Comparison of ENCODE assay signal across 12 cellular contexts in genomic region chr17:37824534-37825485, GRCh38.
DNase-seq lines count a peak whose midpoint lies in the region; TF ChIP-seq lines count a peak whose summit lies in the region.
"Had no signal": no experiment of that assay in that cellular context is flagged by ENCODE, and none has a peak within 500 bp of the region (broad histone marks: within the 10 kb centered on the region; RNA-seq: fewer than 3 reads in every experiment).

No MANE protein-coding gene starts in this region.

- H2BK120ac ChIP-seq in H9 (ENCODE audit: low read depth, low read length, poor library complexity, severe bottlenecking): no peak overlapping the region

- H4K91ac ChIP-seq in H9 (ENCODE audit: insufficient read length, low read depth, low read length): no peak overlapping the region

- POLR2A ChIA-PET in activated CD4-positive, alpha-beta memory T cell treated with anti-CD3 and anti-CD28 coated beads, Interleukin-2, amount 10 ng/mL, durations not matched to agents 7 days and 5 days (lab: Charles Lee): no interaction called here

- H4K20me1 ChIP-seq in H9 (ENCODE audit: control insufficient read depth, insufficient read depth, insufficient read length): no peaks in the 10 kb centered on the region

- no peak overlapping the region for H2BK12ac ChIP-seq in H9 (ENCODE audit: insufficient read length, low read depth, low read length)

- H3K4me1 ChIP-seq in ACC112 (ENCODE audit: control insufficient read depth, insufficient read depth, low read length, unreplicated experiment): peaks cover 24% of the 10 kb centered on the region
- H3K4me1 ChIP-seq in H9 (ENCODE audit: insufficient read depth, low read length): no peaks in the 10 kb centered on the region
- no peaks in the 10 kb centered on the region for H3K4me1 ChIP-seq in SJCRH30
- H3K4me1 ChIP-seq in right atrium auricular region: no peaks in the 10 kb centered on the region

- H3K79me2 ChIP-seq in ACC112 (ENCODE audit: control insufficient read depth, insufficient read depth, low read length, unreplicated experiment) (no peaks in the 10 kb centered on the region), H9 (ENCODE audit: insufficient read depth, low read length) (no peaks in the 10 kb centered on the region)

- H3K27me3 Mint-ChIP-seq in H9 (ENCODE audit: low read depth): no peaks in the 10 kb centered on the region; the same call in 1 of the 2 replicates
- H3K27me3 Mint-ChIP-seq in activated CD4-positive, alpha-beta memory T cell treated with anti-CD3 and anti-CD28 coated beads, Interleukin-2, amount 10 ng/mL, durations not matched to agents 7 days and 5 days: peaks cover 6% of the 10 kb centered on the region

- H2BK15ac ChIP-seq in H9 (ENCODE audit: low read depth, low read length): no peak overlapping the region

- H3K4me1 Mint-ChIP-seq in H9: peaks cover 17 to 21% of the 10 kb centered on the region in 2 experiments
- peaks cover 26% of the 10 kb centered on the region for H3K4me1 Mint-ChIP-seq in activated CD4-positive, alpha-beta memory T cell treated with anti-CD3 and anti-CD28 coated beads, Interleukin-2, amount 10 ng/mL, durations not matched to agents 7 days and 5 days
- H3K4me1 Mint-ChIP-seq: CD8-positive, alpha-beta memory T cell; central memory CD8-positive, alpha-beta T cell had no signal

- H3K4ac ChIP-seq in H9 (ENCODE audit: low read depth, low read length): no peak overlapping the region

- H3K9me3 Mint-ChIP-seq in H9: no peaks in the 10 kb centered on the region
- H3K9me3 Mint-ChIP-seq in activated CD4-positive, alpha-beta memory T cell treated with anti-CD3 and anti-CD28 coated beads, Interleukin-2, amount 10 ng/mL, durations not matched to agents 7 days and 5 days: no peaks in the 10 kb centered on the region
- H3K9me3 Mint-ChIP-seq: CD8-positive, alpha-beta memory T cell; central memory CD8-positive, alpha-beta T cell; natural killer cell treated with Interleukin-12 subunit alpha and Interleukin-12 subunit beta and Interleukin-15 and Interleukin-18, amount 100 ng/mL, for 72 hours had no signal

- H3T11ph ChIP-seq in H9 (ENCODE audit: low read length): no peak overlapping the region

- H3K9me3 ChIP-seq in H9 (ENCODE audit: control insufficient read depth, low read depth, low read length) (no peaks in the 10 kb centered on the region), SJCRH30 (replicated peaks) (no peaks in the 10 kb centered on the region), right atrium auricular region (no peaks in the 10 kb centered on the region)

- H3K18ac ChIP-seq in H9 (ENCODE audit: insufficient read length, low read depth, low read length): no peak overlapping the region

- no peak overlapping the region for H3K4me3 ChIP-seq in ACC112 (ENCODE audit: low read depth, low read length)
- no peak overlapping the region for H3K4me3 ChIP-seq in SJCRH30
- H3K4me3 ChIP-seq in right atrium auricular region: no peak overlapping the region

- no peaks in the 10 kb centered on the region; the same call in 1 of the 2 replicates for H3K27me3 ChIP-seq in ACC112 (ENCODE audit: insufficient read depth, low read length)
- no peaks in the 10 kb centered on the region for H3K27me3 ChIP-seq in H9 (ENCODE audit: insufficient read depth, low read length)
- no peaks in the 10 kb centered on the region for H3K27me3 ChIP-seq in SJCRH30
- H3K27me3 ChIP-seq in right atrium auricular region: no peaks in the 10 kb centered on the region

- H3K27ac ChIP-seq in ACC112 (ENCODE audit: low read depth, low read length) (no peak overlapping the region), H9 (ENCODE audit: insufficient read length, low read depth, low read length) (no peak overlapping the region), SJCRH30 (no peak overlapping the region), right atrium auricular region (no peak overlapping the region)

- H2BK5ac ChIP-seq in H9 (ENCODE audit: insufficient read length, low read length): no peak overlapping the region

- no peak overlapping the region for H3K14ac ChIP-seq in H9 (ENCODE audit: insufficient read depth, low read length)

- H3K36me3 ChIP-seq in ACC112 (ENCODE audit: insufficient read depth, low read length): no peaks in the 10 kb centered on the region
- H3K36me3 ChIP-seq in SJCRH30: no peaks in the 10 kb centered on the region
- H3K36me3 ChIP-seq in right atrium auricular region: no peaks in the 10 kb centered on the region

- DNase-seq in H9: peak; percentile 84
- DNase-seq in SJCRH30: peak; percentile 19 to 40
- DNase-seq in hepatic stellate cell (ENCODE audit: low spot score): peak; percentile 90
- DNase-seq in activated T-cell treated with anti-CD3 and anti-CD28 coated beads, Interleukin-2, amount 50 U/mL, for 1 hour: no peak
- DNase-seq in activated CD4-positive, alpha-beta memory T cell treated with anti-CD3 and anti-CD28 coated beads, Interleukin-2, amount 10 ng/mL, durations not matched to agents 7 days and 5 days: no peak
- no peak for DNase-seq in right atrium auricular region (ENCODE audit: low spot score)
- no peak for DNase-seq in activated CD4-positive, alpha-beta T cell treated with anti-CD3 and anti-CD28 coated beads, Interleukin-2, amount 50 U/mL, for 1 hour
- DNase-seq: CD8-positive, alpha-beta memory T cell; T-helper 1 cell had no signal

- WGBS in H9 (ENCODE audit: extremely low coverage, insufficient read length, low lambda C conversion rate): no CpG with 5 or more reads among the region's 13 CpGs

- H3K27ac Mint-ChIP-seq in H9: peak overlapping the region in 2 of 3 experiments; percentile 34 to 41; a peak in 1 of 7 replicates
- H3K27ac Mint-ChIP-seq in activated CD4-positive, alpha-beta memory T cell treated with anti-CD3 and anti-CD28 coated beads, Interleukin-2, amount 10 ng/mL, durations not matched to agents 7 days and 5 days: no peak overlapping the region
- H3K27ac Mint-ChIP-seq: natural killer cell treated with Interleukin-12 subunit alpha and Interleukin-12 subunit beta and Interleukin-15 and Interleukin-18, amount 100 ng/mL, for 72 hours had no signal

- H3K9ac ChIP-seq in H9 (ENCODE audit: extremely low read depth, insufficient read length, low read length): no peak overlapping the region

- H3K4me3 Mint-ChIP-seq in H9: no peak overlapping the region
- no peak overlapping the region for H3K4me3 Mint-ChIP-seq in activated CD4-positive, alpha-beta memory T cell treated with anti-CD3 and anti-CD28 coated beads, Interleukin-2, amount 10 ng/mL, durations not matched to agents 7 days and 5 days
- H3K4me3 Mint-ChIP-seq: CD8-positive, alpha-beta memory T cell; central memory CD8-positive, alpha-beta T cell; natural killer cell treated with Interleukin-12 subunit alpha and Interleukin-12 subunit beta and Interleukin-15 and Interleukin-18, amount 100 ng/mL, for 72 hours had no signal

- H2BK20ac ChIP-seq in H9 (ENCODE audit: low read depth, low read length, poor library complexity, severe bottlenecking): no peak overlapping the region

- H2AFZ ChIP-seq in ACC112 (ENCODE audit: low read length, unreplicated experiment): peak overlapping the region; percentile 92
- no peak overlapping the region for H2AFZ ChIP-seq in H9 (ENCODE audit: low read length)

- H4K8ac ChIP-seq in H9 (replicated peaks; ENCODE audit: insufficient read length, low read depth, low read length): no peak overlapping the region

- H3K36me3 Mint-ChIP-seq in H9 (ENCODE audit: insufficient read depth in 1 of 3, low read depth in 3 of 3): no peaks in the 10 kb centered on the region
- H3K36me3 Mint-ChIP-seq in activated CD4-positive, alpha-beta memory T cell treated with anti-CD3 and anti-CD28 coated beads, Interleukin-2, amount 10 ng/mL, durations not matched to agents 7 days and 5 days (ENCODE audit: low read depth): no peaks in the 10 kb centered on the region
- H3K36me3 Mint-ChIP-seq: CD8-positive, alpha-beta memory T cell; natural killer cell treated with Interleukin-12 subunit alpha and Interleukin-12 subunit beta and Interleukin-15 and Interleukin-18, amount 100 ng/mL, for 72 hours had no signal

- no peak overlapping the region for H4K5ac ChIP-seq in H9 (ENCODE audit: insufficient read length, low read depth, low read length)

- no peak overlapping the region for H3K56ac ChIP-seq in H9 (ENCODE audit: insufficient read length, low read depth, low read length)

- CTCF ChIA-PET in activated CD4-positive, alpha-beta memory T cell treated with anti-CD3 and anti-CD28 coated beads, Interleukin-2, amount 10 ng/mL, durations not matched to agents 7 days and 5 days (lab: Charles Lee): interaction anchor here (2.7 kb wide), 1 partner anchor 8 kb away, joined by 10 read pairs; no protein-coding TSS in a partner anchor

- H2AK5ac ChIP-seq in H9 (ENCODE audit: insufficient read length, low read length): no peak overlapping the region

- no peak overlapping the region for H3K4me2 ChIP-seq in H9 (ENCODE audit: insufficient read depth, insufficient read length, low read length)

- no peak overlapping the region for H3K23ac ChIP-seq in H9 (ENCODE audit: insufficient read length, low read depth, low read length)

- TF ChIP-seq CTCF in H9 (conservative IDR thresholded peaks at IDR 0.05): no peak
- no peak for TF ChIP-seq CTCF in right atrium auricular region (IDR thresholded peaks at IDR 0.05)

- no peaks in the 10 kb centered on the region for H3K23me2 ChIP-seq in H9 (ENCODE audit: insufficient read length, low read depth, low read length, poor library complexity, severe bottlenecking)

- H3K79me1 ChIP-seq in H9 (ENCODE audit: insufficient read depth, low read depth, low read length, poor library complexity, severe bottlenecking): no peaks in the 10 kb centered on the region

Comparison
In these comparisons a context has a peak if more than half of its experiments do, and no peak if none do; other contexts are left out.
1. DNase-seq: peak in H9 (single experiment), SJCRH30 (2 of 2) and hepatic stellate cell (single experiment); none in activated T-cell treated with anti-CD3 and anti-CD28 coated beads, Interleukin-2, amount 50 U/mL, for 1 hour (single experiment), activated CD4-positive, alpha-beta memory T cell treated with anti-CD3 and anti-CD28 coated beads, Interleukin-2, amount 10 ng/mL, durations not matched to agents 7 days and 5 days (single experiment), right atrium auricular region (single experiment) and activated CD4-positive, alpha-beta T cell treated with anti-CD3 and anti-CD28 coated beads, Interleukin-2, amount 50 U/mL, for 1 hour (single experiment).